21 cellular contexts compared by ENCODE assay signal in genomic region chr6:78948785-78949184, GRCh38.
DNase-seq lines count a peak whose midpoint lies in the region; ATAC-seq, FAIRE-seq and TF ChIP-seq lines count a peak whose summit lies in the region.
"Had no signal": no experiment of that assay in that cellular context is flagged by ENCODE, and none has a peak within 500 bp of the region (broad histone marks: within the 10 kb centered on the region; RNA-seq: fewer than 3 reads in every experiment).

No MANE protein-coding gene starts in this region.

- no peaks in the 10 kb centered on the region for H3K27me3 Mint-ChIP-seq in memory B cell
- H3K27me3 Mint-ChIP-seq: B cell; CD4-positive, CD25-positive, alpha-beta regulatory T cell had no signal

- CTCF ChIA-PET in HepG2 (lab: Yijun Ruan, JAX; ENCODE audit: low intra/inter-chr PET ratio, low total read pairs) (no interaction called here), K562 (lab: Yijun Ruan, JAX; ENCODE audit: low intra/inter-chr PET ratio) (no interaction called here)

- in situ Hi-C loops in HepG2 (cut with HindIII; ENCODE audit: extremely low pct_ligation_motif_present, low pct_unique_long_range_greater_than_20kb) (no loop called here), K562 (cut with MboI) (no loop called here)

- peak overlapping the region; percentile 78 for H3K27ac Mint-ChIP-seq in memory B cell
- H3K27ac Mint-ChIP-seq: B cell; CD4-positive, CD25-positive, alpha-beta regulatory T cell; GM23338 had no signal

- TF ChIP-seq POLR2A in HepG2 (IDR thresholded peaks at IDR 0.05; ENCODE audit: insufficient read depth in 1 of 2, low read depth in 2 of 2, low read length in 2 of 2) (no peak), right lobe of liver (IDR thresholded peaks at IDR 0.05) (no peak), K562 (conservative IDR thresholded peaks at IDR 0.05) (no peak)

- TF ChIP-seq EP300 in HepG2 (IDR thresholded peaks at IDR 0.05; ENCODE audit: low read depth in 2 of 2, low read length in 2 of 2): no peak
- no peak for TF ChIP-seq EP300 in HepG2 (CRISPR knock-in tag; IDR thresholded peaks at IDR 0.05; ENCODE audit: borderline replicate concordance)
- TF ChIP-seq EP300 in K562 (IDR thresholded peaks at IDR 0.05; ENCODE audit: low read length): no peak

- no peak overlapping the region for H3K4me3 Mint-ChIP-seq in memory B cell
- H3K4me3 Mint-ChIP-seq: B cell; CD8-positive, alpha-beta T cell; GM23338 had no signal

- BruUV-seq in HepG2 (replicated peaks; lab: Mats Ljungman, UMichigan): no TSS peak
- no TSS peak for BruUV-seq in K562 (replicated peaks; lab: Mats Ljungman, UMichigan)

- no peak overlapping the region for H3K4me2 ChIP-seq in HepG2 (ENCODE audit: low read depth, low read length)
- H3K4me2 ChIP-seq in K562 (ENCODE audit: insufficient read depth, low read length): no peak overlapping the region
- H3K4me2 ChIP-seq: BLaER1, GM23338 had no signal

- H3K4me3 ChIP-seq in HepG2 (replicated peaks in 1 of 3; ENCODE audit: insufficient read depth in 1 of 3, low read depth in 2 of 3, low read length in 3 of 3): no peak overlapping the region
- H3K4me3 ChIP-seq in right lobe of liver: no peak overlapping the region
- no peak overlapping the region for H3K4me3 ChIP-seq in K562
- H3K4me3 ChIP-seq: BLaER1, GM23338, HAP-1 had no signal

- H3K9ac ChIP-seq in HepG2 (ENCODE audit: insufficient read depth, low read depth, low read length) (no peak overlapping the region), K562 (ENCODE audit: insufficient read depth in 1 of 2, low read depth in 2 of 2, low read length in 2 of 2) (no peak overlapping the region)
- H3K9ac ChIP-seq: BLaER1 had no signal

- FAIRE-seq in HepG2 (lab: Jason Lieb, UNC): no peak
- no peak for FAIRE-seq in K562 (lab: Jason Lieb, UNC)
- FAIRE-seq: A204.1, GM12891, H54 had no signal

- H3K27me3 ChIP-seq in HepG2 (ENCODE audit: control insufficient read depth in 1 of 2, insufficient read depth in 2 of 2, low read length in 2 of 2) (no peaks in the 10 kb centered on the region), right lobe of liver (no peaks in the 10 kb centered on the region), K562 (ENCODE audit: control insufficient read depth in 2 of 2, insufficient read depth in 2 of 2, low read length in 2 of 2) (no peaks in the 10 kb centered on the region)
- H3K27me3 ChIP-seq: BLaER1 had no signal

- TF ChIP-seq RAD21 in HepG2 (CRISPR knock-in tag; IDR thresholded peaks at IDR 0.05): no peak
- no peak for TF ChIP-seq RAD21 in K562 (CRISPR knock-in tag; conservative IDR thresholded peaks at IDR 0.05 in 1 of 2, IDR thresholded peaks at IDR 0.05 in 1 of 2)

- peaks cover 59% of the 10 kb centered on the region for H3K36me3 Mint-ChIP-seq in memory B cell

- no peaks in the 10 kb centered on the region for H3K4me1 ChIP-seq in HepG2 (ENCODE audit: insufficient read depth, low read length)
- no peaks in the 10 kb centered on the region for H3K4me1 ChIP-seq in right lobe of liver
- no peaks in the 10 kb centered on the region for H3K4me1 ChIP-seq in K562 (replicated peaks in 1 of 2; ENCODE audit: control insufficient read depth in 2 of 2, insufficient read depth in 2 of 2, low read length in 2 of 2)
- H3K4me1 ChIP-seq: BLaER1, HAP-1 had no signal

- H2AFZ ChIP-seq in HepG2 (ENCODE audit: low read length) (no peak overlapping the region), K562 (ENCODE audit: low read depth, low read length) (no peak overlapping the region)
- H2AFZ ChIP-seq: GM23338 had no signal

- no peaks in the 10 kb centered on the region for H3K79me2 ChIP-seq in HepG2 (ENCODE audit: insufficient read depth, low read length)
- H3K79me2 ChIP-seq in K562 (ENCODE audit: control insufficient read depth, insufficient read depth, low read length): no peaks in the 10 kb centered on the region

- POLR2A ChIA-PET in HepG2 (lab: Yijun Ruan, JAX): no interaction called here
- POLR2A ChIA-PET in K562 (lab: Yijun Ruan, JAX): no interaction called here

- H3K9me3 ChIP-seq in HepG2 (ENCODE audit: low read length) (peaks cover 22% of the 10 kb centered on the region), right lobe of liver (no peaks in the 10 kb centered on the region), K562 (replicated peaks; ENCODE audit: control insufficient read depth, insufficient read depth, low read depth, low read length) (peaks cover 2% of the 10 kb centered on the region)
- H3K9me3 ChIP-seq: HAP-1 had no signal

- DNase-seq in HepG2 (ENCODE audit: low spot score) (no peak), right lobe of liver (no peak), K562 (ENCODE audit: extremely low read depth in 1 of 4, low spot score in 3 of 4) (no peak), memory B cell (ENCODE audit: low spot score in 2 of 2) (no peak), KG1 (lab: John Stamatoyannopoulos, UW) (no peak), NCI-H1436 treated with DMSO at 0.1 percent for 48 hours (lab: John Stamatoyannopoulos, UW) (no peak)
- DNase-seq: CD4-positive, CD25-positive, alpha-beta regulatory T cell; CD8-positive, alpha-beta T cell; DMS53; DMS79 treated with DMSO at 0.1 percent for 48 hours; GF-D8 had no signal

- H3K27ac ChIP-seq in HepG2 (ENCODE audit: extremely low read length, insufficient read depth, low read length) (no peak overlapping the region), right lobe of liver (no peak overlapping the region), K562 (ENCODE audit: extremely low read depth, low read depth, low read length) (no peak overlapping the region)
- H3K27ac ChIP-seq: 22Rv1, BLaER1, C4-2B had no signal

- no peaks in the 10 kb centered on the region for H3K4me1 Mint-ChIP-seq in memory B cell
- H3K4me1 Mint-ChIP-seq: B cell, GM23338 had no signal

- H3K9me1 ChIP-seq in K562 (ENCODE audit: control insufficient read depth, insufficient read depth, low read length): no peaks in the 10 kb centered on the region

- no peak for TF ChIP-seq CTCF in HepG2 (CRISPR knock-in tag; IDR thresholded peaks at IDR 0.05)
- no peak for TF ChIP-seq CTCF in right lobe of liver (IDR thresholded peaks at IDR 0.05)
- no peak for TF ChIP-seq CTCF in K562 (IDR thresholded peaks at IDR 0.05 in 2 of 3, conservative IDR thresholded peaks at IDR 0.05 in 1 of 3; ENCODE audit: insufficient read depth in 2 of 3, low read depth in 1 of 3, low read length in 3 of 3)

- H4K20me1 ChIP-seq in HepG2 (ENCODE audit: insufficient read depth, low read length) (no peaks in the 10 kb centered on the region), K562 (replicated peaks; ENCODE audit: control insufficient read depth, insufficient read depth, low read length) (no peaks in the 10 kb centered on the region)
- H4K20me1 ChIP-seq: BLaER1 had no signal

- no peak for ATAC-seq in HepG2
- no peak for ATAC-seq in right lobe of liver
- ATAC-seq in K562: no peak
- no peak for ATAC-seq in memory B cell (ENCODE audit: low read depth)
- no peak for ATAC-seq in GM21390 (IDR thresholded peaks at IDR 0.05; ENCODE audit: unreplicated experiment)
- ATAC-seq: CD8-positive, alpha-beta T cell; GM23338 had no signal

- intact Hi-C loops in HepG2 (cut with micrococcal nuclease; ENCODE audit: unreplicated experiment): no loop called here
- intact Hi-C loops in right lobe of liver (cut with DNase I): no loop called here
- intact Hi-C loops in K562 (cut with micrococcal nuclease): loop anchor here (10.0 kb wide), 1 partner anchor 516 kb away; no protein-coding TSS in a partner anchor

- H3K36me3 ChIP-seq in HepG2 (replicated peaks in 1 of 2; ENCODE audit: control insufficient read depth in 1 of 2, insufficient read depth in 2 of 2, low read length in 2 of 2): peaks cover 14 to 81% of the 10 kb centered on the region in 2 experiments
- peaks cover 0 to 49% (median 25%) of the 10 kb centered on the region in 4 donors for H3K36me3 ChIP-seq in right lobe of liver
- peaks cover 94% of the 10 kb centered on the region for H3K36me3 ChIP-seq in K562 (ENCODE audit: control insufficient read depth, insufficient read depth, low read length)

- H3K9me3 Mint-ChIP-seq in memory B cell: peaks cover 9% of the 10 kb centered on the region

- WGBS in HepG2 (ENCODE audit: low lambda C conversion rate): 100% methylated on average over 3 of the region's 3 CpGs
- 100% methylated on average over 3 of the region's 3 CpGs for WGBS in right lobe of liver (ENCODE audit: insufficient coverage, low coverage, low lambda C conversion rate, missing lambda C conversion rate)
- 100% methylated on average over 3 of the region's 3 CpGs for WGBS in K562 (ENCODE audit: insufficient coverage, low coverage, missing lambda C conversion rate)

TF ChIP-seq in HepG2, 621 proteins besides CTCF, POLR2A, EP300 and RAD21 (continues in another document):
- TF ChIP-seq ZMYM2 (CRISPR knock-in tag; IDR thresholded peaks at IDR 0.05): peak; percentile 75
- TF ChIP-seq SYNCRIP (IDR thresholded peaks at IDR 0.05; ENCODE audit: insufficient read depth, low read depth, low read length): no peak
- no peak for TF ChIP-seq ARID2 (CRISPR knock-in tag; IDR thresholded peaks at IDR 0.05; ENCODE audit: borderline replicate concordance)

TF ChIP-seq in K562, 482 proteins besides CTCF, POLR2A, EP300 and RAD21:
- TF ChIP-seq MAFK (IDR thresholded peaks at IDR 0.05; ENCODE audit: low read length) (no peak), CBX3 (IDR thresholded peaks at IDR 0.05; ENCODE audit: borderline replicate concordance in 1 of 2, low read length in 2 of 2) (0 out of 3 replicates have a peak, but pooled peaks of 1 of the 2 experiments have one; percentile 19), RBM25 (IDR thresholded peaks at IDR 0.05; ENCODE audit: low read depth, low read length, severe bottlenecking) (peak; percentile 27)
TF ChIP-seq in K562: peak in this region for 2.
